In the genomic region with DNA sequence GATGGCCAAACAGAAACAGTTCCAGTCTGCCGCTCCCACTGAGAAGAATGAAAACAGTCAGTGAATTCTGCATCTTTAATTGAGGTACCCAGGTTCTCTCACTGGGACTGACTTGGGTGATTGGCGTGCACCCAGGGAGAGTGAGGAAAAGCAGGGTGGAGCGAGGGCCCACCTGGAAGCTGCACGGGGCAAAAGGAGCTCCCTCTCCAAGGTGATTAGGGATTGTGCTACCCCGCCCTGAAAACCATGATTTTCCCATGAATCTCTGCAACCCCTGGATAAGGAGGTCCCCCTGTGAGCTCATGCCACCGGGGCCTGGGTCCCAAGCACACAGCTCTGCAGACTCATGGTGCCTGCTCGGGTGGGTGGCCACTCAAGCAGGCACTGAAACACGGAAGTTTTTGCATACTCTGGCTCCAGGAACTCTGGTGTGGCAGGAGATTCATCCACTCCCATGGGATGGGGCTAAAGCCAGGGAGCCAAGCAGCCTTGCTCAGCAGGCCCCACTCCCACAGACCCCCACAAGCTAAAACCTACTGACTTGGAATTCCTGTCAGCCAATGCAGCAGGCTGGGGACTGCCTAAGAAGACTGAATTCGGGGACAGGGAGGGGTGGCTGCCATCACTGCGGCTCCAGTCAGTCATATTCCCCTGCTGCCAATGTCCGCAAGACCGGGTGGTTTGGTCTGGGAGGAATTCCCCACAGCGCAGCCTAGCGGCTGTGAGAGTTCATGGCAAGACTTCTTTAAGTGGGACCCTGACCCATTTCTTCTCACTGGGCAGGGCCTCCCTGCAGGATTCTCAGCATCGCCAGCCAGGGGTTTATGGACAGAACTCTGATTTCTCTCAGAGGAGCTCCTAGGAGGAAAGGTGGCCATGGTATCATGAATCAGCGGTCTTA, we compare ENCODE assay signal across 26 cellular contexts.
DNase-seq lines count a peak whose midpoint lies in the region; FAIRE-seq and TF ChIP-seq lines count a peak whose summit lies in the region.
"Had no signal": no experiment of that assay in that cellular context is flagged by ENCODE, and none has a peak within 500 bp of the region (broad histone marks: within the 10 kb centered on the region; RNA-seq: fewer than 3 reads in every experiment).

No MANE protein-coding gene starts in this region.

- H4K5ac ChIP-seq in H1 (ENCODE audit: insufficient read length, low read depth, low read length): no peak overlapping the region

- H3K56ac ChIP-seq in H1 (replicated peaks; ENCODE audit: insufficient read length, low read depth, low read length): no peak overlapping the region

- TF ChIP-seq CTCF in H1 (IDR thresholded peaks at IDR 0.05; ENCODE audit: control extremely low read depth in 1 of 3, insufficient read depth in 1 of 3, low read depth in 1 of 3, low read length in 3 of 3): peak; percentile 10 to 41 (median 23); a peak in 2 of 4 replicates

- no peaks in the 10 kb centered on the region for H3K27me3 ChIP-seq in H1 (replicated peaks in 1 of 4; ENCODE audit: control insufficient read depth in 3 of 4, extremely low read depth in 1 of 4, insufficient read depth in 3 of 4, low read length in 3 of 4)
- no peaks in the 10 kb centered on the region for H3K27me3 ChIP-seq in neuronal stem cell (ENCODE audit: control insufficient read depth in 3 of 3, insufficient read depth in 3 of 3, low read depth in 1 of 3, low read length in 3 of 3)
- H3K27me3 ChIP-seq: foreskin keratinocyte, spleen, tibial nerve had no signal

- peak; percentile 32 to 45; a peak in 3 of 4 replicates for TF ChIP-seq RAD21 in H1 (IDR thresholded peaks at IDR 0.05 in 1 of 2, conservative IDR thresholded peaks at IDR 0.05 in 1 of 2; ENCODE audit: low read depth in 2 of 2, low read length in 2 of 2)

- H2BK15ac ChIP-seq in H1 (ENCODE audit: low read length) (no peak overlapping the region), neuronal stem cell (ENCODE audit: low read length) (peak overlapping the region; percentile 27)

- CTCF ChIA-PET in HEK293T (lab: Yijun Ruan, JAX) (no interaction called here), H1 (lab: Charles Lee; ENCODE audit: partially characterized antibody) (interaction anchor here (0.8 to 1.3 kb wide), 3 partner anchors 9 to 391 kb away, joined by 3 read pairs; no protein-coding TSS in a partner anchor)

- H3K14ac ChIP-seq in H1 (ENCODE audit: insufficient read length) (no peak overlapping the region), neuronal stem cell (ENCODE audit: low read length) (no peak overlapping the region)

- H3K4ac ChIP-seq in H1 (replicated peaks; ENCODE audit: insufficient read length, low read depth, low read length): no peak overlapping the region
- no peak overlapping the region for H3K4ac ChIP-seq in neuronal stem cell (ENCODE audit: low read length)

- whole genome bisulfite sequencing in H1 (ENCODE audit: extremely low coverage in 1 of 2, insufficient coverage in 1 of 2, insufficient read length in 1 of 2, insufficient replicate concordance in 2 of 2, low coverage in 1 of 2, low lambda C conversion rate in 2 of 2, missing lambda C conversion rate in 1 of 2), 2 experiments: 90% methylated on average over 11 of the region's 16 CpGs; no CpG with 5 or more reads in 1 of the 2 experiments
- no CpG with 5 or more reads among the region's 16 CpGs for WGBS in neuronal stem cell (ENCODE audit: extremely low coverage in 2 of 2, insufficient read length in 2 of 2, insufficient replicate concordance in 1 of 2), 2 donors

- DNase-seq in ELF-1 (ENCODE audit: low read depth, low spot score) (peak; percentile 2), HEK293T (ENCODE audit: extremely low spot score) (peak; percentile 26), H1 (ENCODE audit: low read depth in 1 of 2, low spot score in 2 of 2) (peak in 1 of 2 experiments; percentile 46), neuronal stem cell (ENCODE audit: low spot score) (no peak), substantia nigra (lab: John Stamatoyannopoulos, UW) (no peak), NCI-H1694 (lab: John Stamatoyannopoulos, UW) (no peak), NCI-H774 (lab: John Stamatoyannopoulos, UW) (no peak), pons (ENCODE audit: low spot score) (no peak)
- DNase-seq: activated CD4-positive, alpha-beta T cell treated with anti-CD3 and anti-CD28 coated beads for 4 hours; activated naive CD4-positive, alpha-beta T cell; activated T-cell treated with anti-CD3 and anti-CD28 coated beads, Interleukin-2, amount 50 U/mL, for 48 hours; CD4-positive, alpha-beta T cell; effector memory CD4-positive, alpha-beta T cell; foreskin keratinocyte; left ventricle myocardium superior; midbrain; naive thymus-derived CD8-positive, alpha-beta T cell; NCI-H1092; NCI-H1930; NCI-H345; right cardiac atrium; SIG-M5; spleen; stimulated activated naive CD8-positive, alpha-beta T cell treated with anti-CD3 and anti-CD28 coated beads, Interleukin-15, Interleukin-2, amounts not matched to agents 100 U/mL and 50 U/mL, for 24 hours had no signal

- H2BK5ac ChIP-seq in H1 (ENCODE audit: low read depth, low read length) (no peak overlapping the region), neuronal stem cell (ENCODE audit: low read length) (peak overlapping the region; percentile 71)

- H3K36me3 ChIP-seq in H1 (ENCODE audit: control insufficient read depth in 2 of 4, insufficient read depth in 4 of 4, low read length in 3 of 4) (no peaks in the 10 kb centered on the region), neuronal stem cell (replicated peaks in 1 of 2; ENCODE audit: control insufficient read depth in 2 of 2, insufficient read depth in 2 of 2, low read length in 2 of 2) (no peaks in the 10 kb centered on the region)
- H3K36me3 ChIP-seq: spleen, tibial nerve had no signal

- no peaks in the 10 kb centered on the region for H3K4me1 ChIP-seq in H1 (replicated peaks in 1 of 4; ENCODE audit: control insufficient read depth in 3 of 4, insufficient read depth in 4 of 4, low read length in 3 of 4)
- H3K4me1 ChIP-seq in neuronal stem cell (ENCODE audit: control insufficient read depth in 2 of 2, insufficient read depth in 1 of 2, low read depth in 1 of 2, low read length in 2 of 2): no peaks in the 10 kb centered on the region
- H3K4me1 ChIP-seq: foreskin keratinocyte, spleen, tibial nerve had no signal

- H3K9ac ChIP-seq in H1 (replicated peaks in 1 of 4; ENCODE audit: extremely low read depth in 1 of 4, low read depth in 3 of 4, low read length in 3 of 4) (no peak overlapping the region), neuronal stem cell (ENCODE audit: low read depth, low read length, poor library complexity) (no peak overlapping the region)

- H2BK20ac ChIP-seq in H1 (ENCODE audit: low read length): no peak overlapping the region

- no peak for FAIRE-seq in H1 (lab: Jason Lieb, UNC)
- FAIRE-seq: colon had no signal

- H2AFZ ChIP-seq in H1 (ENCODE audit: low read length): no peak overlapping the region
- H2AFZ ChIP-seq in neuronal stem cell (ENCODE audit: low read length): peak overlapping the region; percentile 25

- H3K23me2 ChIP-seq in H1 (ENCODE audit: low read depth, low read length): no peaks in the 10 kb centered on the region

- H4K8ac ChIP-seq in H1 (ENCODE audit: extremely low read depth, insufficient read depth, low read length): peak overlapping the region; percentile 51; the same call in 1 of the 2 replicates
- peak overlapping the region; percentile 43 for H4K8ac ChIP-seq in neuronal stem cell (ENCODE audit: low read depth, low read length)

- H3K9me3 ChIP-seq in H1 (ENCODE audit: insufficient read depth in 2 of 2, low read depth in 1 of 2, low read length in 1 of 2) (no peaks in the 10 kb centered on the region), neuronal stem cell (replicated peaks in 1 of 2; ENCODE audit: control insufficient read depth in 2 of 2, insufficient read depth in 1 of 2, low read depth in 1 of 2, low read length in 2 of 2) (no peaks in the 10 kb centered on the region)
- H3K9me3 ChIP-seq: tibial nerve had no signal

- POLR2A ChIA-PET in HEK293T (lab: Yijun Ruan, JAX) (no interaction called here), H1 (lab: Charles Lee; ENCODE audit: partially characterized antibody) (no interaction called here)

- no peak for TF ChIP-seq EP300 in H1 (IDR thresholded peaks at IDR 0.05; ENCODE audit: borderline replicate concordance in 1 of 2, low read depth in 2 of 2, low read length in 2 of 2)

- no peak overlapping the region for H3K27ac ChIP-seq in H1 (ENCODE audit: low read depth, low read length)
- no peak overlapping the region for H3K27ac ChIP-seq in neuronal stem cell (replicated peaks; ENCODE audit: low read length)
- no peak overlapping the region for H3K27ac ChIP-seq in substantia nigra (ENCODE audit: low read depth, low read length, poor library complexity, severe bottlenecking)
- H3K27ac ChIP-seq: foreskin keratinocyte, spleen, tibial nerve had no signal

- H3K4me2 ChIP-seq in H1 (ENCODE audit: insufficient read depth in 1 of 2, low read depth in 2 of 2, low read length in 2 of 2) (no peak overlapping the region), neuronal stem cell (ENCODE audit: insufficient read depth, low read length, poor library complexity, severe bottlenecking) (no peak overlapping the region)

- H2BK120ac ChIP-seq in H1 (replicated peaks; ENCODE audit: low read depth, low read length) (no peak overlapping the region), neuronal stem cell (ENCODE audit: low read depth, low read length) (no peak overlapping the region)

- no peak for TF ChIP-seq POLR2A in H1 (IDR thresholded peaks at IDR 0.05; ENCODE audit: control extremely low read depth in 1 of 2, low read depth in 2 of 2, low read length in 2 of 2)

- H4K91ac ChIP-seq in H1 (replicated peaks; ENCODE audit: insufficient read length, low read length) (no peak overlapping the region), neuronal stem cell (ENCODE audit: low read depth, low read length, poor library complexity) (no peak overlapping the region)

- no peak overlapping the region for H3K18ac ChIP-seq in H1 (ENCODE audit: extremely low read depth, low read length)
- peak overlapping the region; percentile 48 for H3K18ac ChIP-seq in neuronal stem cell (ENCODE audit: low read length)

- no peak overlapping the region for H2BK12ac ChIP-seq in H1 (ENCODE audit: low read depth, low read length)
- no peak overlapping the region for H2BK12ac ChIP-seq in neuronal stem cell (ENCODE audit: low read length)

- H3K23ac ChIP-seq in H1 (ENCODE audit: insufficient read length): no peak overlapping the region
- H3K23ac ChIP-seq in neuronal stem cell (ENCODE audit: low read depth, low read length, poor library complexity): no peak overlapping the region

- H3K4me3 ChIP-seq in H1 (ENCODE audit: extremely low read depth in 1 of 4, insufficient read depth in 2 of 4, low read depth in 3 of 4, low read length in 4 of 4) (no peak overlapping the region), neuronal stem cell (ENCODE audit: low read length in 2 of 2) (no peak overlapping the region)
- H3K4me3 ChIP-seq: spleen, tibial nerve had no signal

- H3K79me2 ChIP-seq in H1 (ENCODE audit: control insufficient read depth in 1 of 2, insufficient read depth in 2 of 2, low read length in 2 of 2): no peaks in the 10 kb centered on the region

- H2AK5ac ChIP-seq in H1 (ENCODE audit: low read depth, low read length) (no peak overlapping the region), neuronal stem cell (ENCODE audit: low read depth, low read length) (peak overlapping the region; percentile 46)

- no peaks in the 10 kb centered on the region for H3K79me1 ChIP-seq in H1 (ENCODE audit: low read depth, low read length)
- H3K79me1 ChIP-seq in neuronal stem cell (ENCODE audit: low read depth, low read length): no peaks in the 10 kb centered on the region

- no peaks in the 10 kb centered on the region for H4K20me1 ChIP-seq in H1 (replicated peaks in 1 of 2; ENCODE audit: control insufficient read depth in 1 of 2, insufficient read depth in 2 of 2, low read length in 2 of 2)

Comparison
In these comparisons a context has a peak if more than half of its experiments do, and no peak if none do; other contexts are left out.
1. DNase-seq: peak in ELF-1 (single experiment) and HEK293T (single experiment); none in neuronal stem cell (single experiment), substantia nigra (0 of 49), NCI-H1694 (single experiment), NCI-H774 (single experiment) and pons (single experiment).